ENCODE assay signal across 9 cellular contexts in the genomic region with DNA sequence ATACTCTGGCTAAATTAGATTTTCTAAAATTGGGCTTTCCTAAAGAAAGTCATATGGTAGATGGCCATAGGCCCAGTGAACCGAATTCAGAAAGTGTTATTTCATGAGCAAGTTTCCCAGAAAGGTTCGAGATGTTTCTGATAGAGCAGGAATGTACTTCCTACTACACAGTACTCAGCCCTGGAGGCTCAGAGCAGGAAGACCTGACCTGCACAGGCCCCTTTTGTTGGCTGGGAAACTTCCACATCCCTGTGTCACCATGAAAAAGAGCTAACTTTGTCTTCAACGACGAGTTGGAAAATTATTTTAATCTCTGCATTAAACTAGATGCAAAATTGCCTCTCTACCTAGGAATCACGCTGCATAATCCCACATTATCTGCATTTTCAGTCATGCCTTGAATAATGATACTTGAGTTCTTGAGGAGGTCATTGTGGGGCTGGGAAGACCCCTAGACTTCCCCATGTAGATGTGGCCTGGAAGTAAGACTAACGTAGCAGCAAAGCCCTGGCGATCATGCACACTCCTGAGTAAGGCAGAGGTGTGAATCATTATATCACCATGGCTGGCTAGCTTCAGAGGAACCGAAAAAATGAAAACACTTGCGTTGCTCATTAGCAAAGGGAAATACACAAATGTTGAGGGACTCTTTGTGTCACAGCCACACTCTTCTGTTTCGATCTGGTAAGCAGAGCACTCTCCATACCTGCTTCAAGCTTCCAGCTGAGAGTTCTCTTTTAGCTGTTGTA. TPM values are rescaled to one million over a fixed set of nuclear protein-coding genes. Genes with fewer than 3 reads are reported as not detected.
DNase-seq lines count a peak whose midpoint lies in the region; ATAC-seq, FAIRE-seq and TF ChIP-seq lines count a peak whose summit lies in the region.
"Had no signal": no experiment of that assay in that cellular context is flagged by ENCODE, and none has a peak within 500 bp of the region (broad histone marks: within the 10 kb centered on the region; RNA-seq: fewer than 3 reads in every experiment).

No MANE protein-coding gene starts in this region.

- H3K4me3 Mint-ChIP-seq in CD4-positive, alpha-beta memory T cell = peak overlapping the region; percentile 8 to 86 (median 70)
- no peak overlapping the region for H3K4me3 Mint-ChIP-seq in astrocyte (ENCODE audit: unreplicated experiment)

- peak; percentile 90 for ATAC-seq in HG03103 (IDR thresholded peaks at IDR 0.05; ENCODE audit: low read depth, unreplicated experiment)

- peaks cover 79% of the 10 kb centered on the region for H3K4me1 ChIP-seq in CD4-positive, alpha-beta memory T cell (ENCODE audit: insufficient read depth, low read length)
- no peaks in the 10 kb centered on the region for H3K4me1 ChIP-seq in astrocyte (ENCODE audit: insufficient read depth, low read length)

- no peak for FAIRE-seq in astrocyte (lab: Jason Lieb, UNC)

- TF ChIP-seq CTCF in astrocyte (IDR thresholded peaks at IDR 0.05; ENCODE audit: insufficient read depth, low read depth, low read length) = no peak

- no peaks in the 10 kb centered on the region for H3K27me3 Mint-ChIP-seq in CD4-positive, alpha-beta memory T cell
- no peaks in the 10 kb centered on the region for H3K27me3 Mint-ChIP-seq in astrocyte (ENCODE audit: low read depth, unreplicated experiment)

- peaks cover 6% of the 10 kb centered on the region for H3K79me2 ChIP-seq in astrocyte (ENCODE audit: insufficient read depth, low read length)

- intact Hi-C loops in CD4-positive, alpha-beta memory T cell (cut with micrococcal nuclease) = no loop called here
- intact Hi-C loops in posterior cingulate gyrus (cut with DNase I) = no loop called here

- H3K9me3 ChIP-seq in CD4-positive, alpha-beta memory T cell (ENCODE audit: control insufficient read depth in 1 of 2, low read length in 2 of 2) = no peaks in the 10 kb centered on the region
- H3K9me3 ChIP-seq in astrocyte (ENCODE audit: insufficient read depth, low read depth, low read length) = no peaks in the 10 kb centered on the region

- peak overlapping the region in 1 of 2 donors; percentile 34 for H3K4me3 ChIP-seq in CD4-positive, alpha-beta memory T cell (ENCODE audit: low read length in 2 of 2)
- H3K4me3 ChIP-seq in astrocyte (ENCODE audit: insufficient read depth, low read depth, low read length) = no peak overlapping the region

- peak overlapping the region; percentile 17 for H3K27ac ChIP-seq in CD4-positive, alpha-beta memory T cell (ENCODE audit: low read depth, low read length)
- H3K27ac ChIP-seq in astrocyte (ENCODE audit: low read depth, low read length) = no peak overlapping the region

- POLR2A ChIA-PET in CD4-positive, alpha-beta memory T cell (lab: Charles Lee; ENCODE audit: partially characterized antibody) = interaction anchor here (0.7 to 20.1 kb wide), 7 partner anchors 12 to 38 kb away, joined by 3 to 415 read pairs (median 9); no protein-coding TSS in a partner anchor

- no peak overlapping the region for H2AFZ ChIP-seq in astrocyte (ENCODE audit: low read depth, low read length)

- no peaks in the 10 kb centered on the region for H3K9me3 Mint-ChIP-seq in CD4-positive, alpha-beta memory T cell
- H3K9me3 Mint-ChIP-seq in astrocyte (ENCODE audit: unreplicated experiment) = no peaks in the 10 kb centered on the region

- no peak overlapping the region for H3K4me2 ChIP-seq in astrocyte (ENCODE audit: low read length)

- peak overlapping the region; percentile 68 to 94 (median 85) for H3K27ac Mint-ChIP-seq in CD4-positive, alpha-beta memory T cell
- H3K27ac Mint-ChIP-seq in astrocyte (ENCODE audit: unreplicated experiment) = no peak overlapping the region

- H3K4me1 Mint-ChIP-seq in CD4-positive, alpha-beta memory T cell = peaks cover 53 to 91% (median 64%) of the 10 kb centered on the region in 4 donors
- H3K4me1 Mint-ChIP-seq in astrocyte (ENCODE audit: low read depth, unreplicated experiment) = peaks cover 25% of the 10 kb centered on the region

- peaks cover 20 to 26% of the 10 kb centered on the region in 2 donors for H3K36me3 Mint-ChIP-seq in CD4-positive, alpha-beta memory T cell
- peaks cover 7% of the 10 kb centered on the region for H3K36me3 Mint-ChIP-seq in astrocyte (ENCODE audit: low read depth, unreplicated experiment)

- DNase-seq in CD4-positive, alpha-beta memory T cell = peak in 1 of 5 donors; percentile 16
- DNase-seq in GM19240 (ENCODE audit: insufficient read length, low spot score) (peak; percentile 66), astrocyte (ENCODE audit: low read depth) (peak; percentile 29), HuH-7.5 (ENCODE audit: low spot score) (no peak), posterior cingulate gyrus (no peak), D341Med (ENCODE audit: low spot score) (no peak), AML-193 (lab: John Stamatoyannopoulos, UW) (no peak)
- DNase-seq: T1000 had no signal

- CTCF ChIA-PET in CD4-positive, alpha-beta memory T cell (lab: Charles Lee; ENCODE audit: partially characterized antibody) = interaction anchor here (0.6 to 1.6 kb wide), 7 partner anchors 10 to 50 kb away, joined by 3 to 7 read pairs (median 4); no protein-coding TSS in a partner anchor

- no peak overlapping the region for H3K9ac ChIP-seq in astrocyte (ENCODE audit: low read length)

- no peaks in the 10 kb centered on the region for H4K20me1 ChIP-seq in astrocyte (ENCODE audit: insufficient read depth, low read length)

- H3K27me3 ChIP-seq in CD4-positive, alpha-beta memory T cell (ENCODE audit: insufficient read depth, low read length) = no peaks in the 10 kb centered on the region
- no peaks in the 10 kb centered on the region for H3K27me3 ChIP-seq in astrocyte (ENCODE audit: insufficient read depth, low read length)

- H3K36me3 ChIP-seq in CD4-positive, alpha-beta memory T cell (ENCODE audit: insufficient read depth, low read length) = no peaks in the 10 kb centered on the region
- H3K36me3 ChIP-seq in astrocyte (ENCODE audit: insufficient read depth, low read length) = no peaks in the 10 kb centered on the region

RNA-seq across cellular contexts. Expression of a gene that starts 47.1 kb away (rescaled TPM):
- total RNA-seq in CD4-positive, alpha-beta memory T cell = 10 to 100 TPM; 44.2 to 48.0 TPM
- 100 to 1,000 TPM in 1 of 2 donors, 10 to 100 TPM in 1; 83.4 to 137 TPM for polyA plus RNA-seq in CD4-positive, alpha-beta memory T cell
- total RNA-seq in astrocyte = 19.7 and 23.9 TPM in 2 replicates

Comparison
In these comparisons a context has a peak if more than half of its experiments do, and no peak if none do; other contexts are left out.
1. DNase-seq: peak in GM19240 (single experiment) and astrocyte (single experiment); none in HuH-7.5 (single experiment), posterior cingulate gyrus (0 of 10), D341Med (single experiment) and AML-193 (0 of 2).